Comparison of ENCODE assay signal across 27 cellular contexts in the genomic region with DNA sequence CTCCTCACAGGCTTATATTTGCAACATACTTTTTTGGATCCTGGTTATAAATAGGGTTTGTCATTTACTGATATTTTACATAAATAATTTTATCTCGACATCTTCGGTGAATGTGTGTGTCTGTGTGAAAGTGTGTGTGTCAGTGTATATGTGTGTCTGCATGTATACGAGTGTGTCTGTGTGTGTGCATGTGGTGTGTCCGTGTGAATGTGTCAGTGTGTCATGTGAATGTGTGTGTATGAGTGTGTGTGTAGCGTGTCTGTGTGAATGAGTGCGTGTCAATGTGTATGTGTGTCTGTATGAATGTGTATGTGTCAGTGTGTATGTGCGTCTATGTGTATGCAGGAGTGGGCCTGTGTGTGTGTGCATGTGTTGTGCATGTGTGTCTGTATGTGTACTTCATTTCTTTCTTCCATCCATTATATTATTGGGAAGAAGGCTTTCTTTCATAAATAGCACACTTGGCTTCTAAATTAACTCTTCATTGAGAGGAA.
"Had no signal": no experiment of that assay in that cellular context is flagged by ENCODE, and none has a peak within 500 bp of the region (broad histone marks: within the 10 kb centered on the region; RNA-seq: fewer than 3 reads in every experiment).

No MANE protein-coding gene starts in this region.

- H3K4me1 ChIP-seq: ascending aorta, breast epithelium, esophagus muscularis mucosa, foreskin keratinocyte, gastrocnemius medialis, heart left ventricle had no signal

- H3K27me3 ChIP-seq: ascending aorta, breast epithelium, dorsolateral prefrontal cortex, esophagus muscularis mucosa, foreskin keratinocyte, gastrocnemius medialis, heart left ventricle had no signal

- H3K4me3 ChIP-seq: ascending aorta, breast epithelium, coronary artery, dorsolateral prefrontal cortex, esophagus muscularis mucosa, gastrocnemius medialis, heart left ventricle had no signal

- H3K36me3 ChIP-seq: ascending aorta, breast epithelium, esophagus muscularis mucosa, gastrocnemius medialis, heart left ventricle had no signal

- ATAC-seq: activated naive CD4-positive, alpha-beta T cell treated with anti-CD3 and anti-CD28 coated beads, Interleukin-2, amount 50 U/mL, for 72 hours; activated T-cell treated with anti-CD3 and anti-CD28 coated beads, Interleukin-2, amount 50 U/mL, for 72 hours; foreskin keratinocyte; gastrocnemius medialis; heart left ventricle had no signal

- H3K9me3 ChIP-seq: ascending aorta, breast epithelium, esophagus muscularis mucosa, gastrocnemius medialis had no signal

- H3K27ac ChIP-seq: ascending aorta, breast epithelium, coronary artery, dorsolateral prefrontal cortex, esophagus muscularis mucosa, foreskin keratinocyte, gastrocnemius medialis, heart left ventricle had no signal

- DNase-seq: activated CD4-positive, alpha-beta memory T cell treated with anti-CD3 and anti-CD28 coated beads, Interleukin-2, amount 10 ng/mL, durations not matched to agents 7 days and 5 days; activated CD4-positive, alpha-beta T cell treated with anti-CD3 and anti-CD28 coated beads for 4 hours; activated CD4-positive, alpha-beta T cell treated with anti-CD3 and anti-CD28 coated beads, Interleukin-2, amount 10 ng/mL, durations not matched to agents 7 days and 5 days; activated CD4-positive, alpha-beta T cell treated with anti-CD3 and anti-CD28 coated beads, Interleukin-2, amount 50 U/mL, for 4 hours; activated CD4-positive, CD25-positive, alpha-beta regulatory T cell; activated CD4-positive, CD25-positive, alpha-beta regulatory T cell treated with anti-CD3 and anti-CD28 coated beads, Interleukin-2, amount 50 U/mL, for 72 hours; activated CD8-positive, alpha-beta memory T cell treated with anti-CD3 and anti-CD28 coated beads, Interleukin-2, amount 50 U/mL, for 48 hours; activated gamma-delta T cell; activated naive CD4-positive, alpha-beta T cell; activated naive CD4-positive, alpha-beta T cell treated with anti-CD3 and anti-CD28 coated beads, Interleukin-2, amount 10 ng/mL, durations not matched to agents 7 days and 5 days; activated naive CD8-positive, alpha-beta T cell treated with anti-CD3 and anti-CD28 coated beads, Interleukin-2, amount 10 ng/mL, durations not matched to agents 7 days and 5 days; activated T-cell treated with anti-CD3 and anti-CD28 coated beads for 4 hours; activated T-cell treated with anti-CD3 and anti-CD28 coated beads, Interleukin-2, amount 50 U/mL, for 24 hours; activated T-cell treated with anti-CD3 and anti-CD28 coated beads, Interleukin-2, amount 50 U/mL, for 72 hours; dorsolateral prefrontal cortex; effector memory CD4-positive, alpha-beta T cell; endodermal cell; foreskin keratinocyte; gastrocnemius medialis; glutamatergic neuron; heart left ventricle; T-helper 2 cell had no signal
